In the genomic region with DNA sequence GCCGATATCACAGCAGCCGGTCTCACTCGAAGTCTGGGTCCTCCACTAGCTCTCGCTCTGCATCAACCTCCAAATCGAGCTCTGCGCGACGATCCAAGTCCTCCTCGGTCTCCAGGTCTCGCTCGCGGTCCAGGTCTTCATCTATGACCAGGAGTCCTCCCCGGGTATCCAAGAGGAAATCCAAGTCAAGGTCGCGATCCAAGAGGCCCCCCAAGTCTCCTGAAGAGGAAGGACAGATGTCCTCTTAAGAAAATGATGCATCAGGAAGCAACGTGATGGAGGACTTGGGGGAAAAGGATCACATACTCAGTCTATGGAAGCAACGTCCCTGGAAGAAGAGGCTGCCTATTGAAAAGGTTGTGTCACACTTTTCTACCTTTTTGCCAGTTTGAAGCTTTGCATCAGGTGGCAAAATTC, we compare ENCODE assay signal across 8 cellular contexts. TPM values are rescaled to one million over a fixed set of nuclear protein-coding genes. Genes with fewer than 3 reads are reported as not detected.
DNase-seq lines count a peak whose midpoint lies in the region; ATAC-seq and TF ChIP-seq lines count a peak whose summit lies in the region.

No MANE protein-coding gene starts in this region.

- peaks cover 18% of the 10 kb centered on the region for H3K4me1 Mint-ChIP-seq in activated T-helper 2 cell treated with anti-CD3 and anti-CD28 coated beads, Interferon-gamma antibody, Interleukin-2, Interleukin-4, amounts not matched to agents 10 μg/mL and 5 μg/mL and 100 μg/mL, durations not matched to agents 14 hours and 24 hours and 36 hours (ENCODE audit: low read depth)

- H3K4me3 ChIP-seq in HL-60 (replicated peaks; ENCODE audit: insufficient read depth, low read length) = peak overlapping the region; percentile 81
- peak overlapping the region; percentile 62 to 92 (median 78) for H3K4me3 ChIP-seq in heart left ventricle
- H3K4me3 ChIP-seq in rectal smooth muscle tissue (ENCODE audit: low read length) = peak overlapping the region; percentile 86

- H3K4me1 ChIP-seq in heart left ventricle = peaks cover 3 to 24% (median 13%) of the 10 kb centered on the region in 12 donors
- H3K4me1 ChIP-seq in rectal smooth muscle tissue (ENCODE audit: control insufficient read depth, insufficient read depth, low read length) = peaks cover 8% of the 10 kb centered on the region

- DNase-seq in CD1c-positive myeloid dendritic cell (ENCODE audit: extremely low spot score) (peak; percentile 29), HL-60 (ENCODE audit: low read depth in 1 of 2, low spot score in 1 of 2) (no peak), heart left ventricle (peak in 2 of 5 donors; percentile 33 to 50), midbrain (lab: John Stamatoyannopoulos, UW) (no peak)
- DNase-seq in activated T-helper 2 cell treated with anti-CD3 and anti-CD28 coated beads, Interferon-gamma antibody, Interleukin-2, Interleukin-4, amounts not matched to agents 10 μg/mL and 5 μg/mL and 100 μg/mL, durations not matched to agents 14 hours and 24 hours and 36 hours (ENCODE audit: low spot score) = no peak
- DNase-seq in activated CD8-positive, alpha-beta memory T cell treated with anti-CD3 and anti-CD28 coated beads for 24 hours = no peak

- no peak for TF ChIP-seq CTCF in HL-60 (IDR thresholded peaks at IDR 0.05; ENCODE audit: insufficient read depth, low read length)
- TF ChIP-seq CTCF in heart left ventricle (IDR thresholded peaks at IDR 0.05) = no peak

- H3K36me3 ChIP-seq in heart left ventricle (peaks cover 0 to 8% (median 0%) of the 10 kb centered on the region in 9 donors), rectal smooth muscle tissue (ENCODE audit: control insufficient read depth, insufficient read depth, low read length) (no peaks in the 10 kb centered on the region)

- H3K27ac Mint-ChIP-seq in activated T-helper 2 cell treated with anti-CD3 and anti-CD28 coated beads, Interferon-gamma antibody, Interleukin-2, Interleukin-4, amounts not matched to agents 10 μg/mL and 5 μg/mL and 100 μg/mL, durations not matched to agents 14 hours and 24 hours and 36 hours = peak overlapping the region; percentile 93

- H3K9me3 ChIP-seq in heart left ventricle = no peaks in the 10 kb centered on the region

- no peak for TF ChIP-seq POLR2A in heart left ventricle (IDR thresholded peaks at IDR 0.05)

- peaks cover 10% of the 10 kb centered on the region for H3K27me3 Mint-ChIP-seq in activated T-helper 2 cell treated with anti-CD3 and anti-CD28 coated beads, Interferon-gamma antibody, Interleukin-2, Interleukin-4, amounts not matched to agents 10 μg/mL and 5 μg/mL and 100 μg/mL, durations not matched to agents 14 hours and 24 hours and 36 hours (ENCODE audit: low read depth)

- H3K27ac ChIP-seq in HL-60 (replicated peaks) (peak overlapping the region; percentile 93), heart left ventricle (peak overlapping the region; percentile 93 to 99 (median 96)), rectal smooth muscle tissue (ENCODE audit: low read depth, low read length) (peak overlapping the region; percentile 85)

- H3K36me3 Mint-ChIP-seq in activated T-helper 2 cell treated with anti-CD3 and anti-CD28 coated beads, Interferon-gamma antibody, Interleukin-2, Interleukin-4, amounts not matched to agents 10 μg/mL and 5 μg/mL and 100 μg/mL, durations not matched to agents 14 hours and 24 hours and 36 hours (ENCODE audit: low read depth) = peaks cover 21% of the 10 kb centered on the region

- H3K27me3 ChIP-seq in HL-60 (ENCODE audit: insufficient read depth, poor library complexity, severe bottlenecking) (no peaks in the 10 kb centered on the region), heart left ventricle (no peaks in the 10 kb centered on the region), rectal smooth muscle tissue (ENCODE audit: control insufficient read depth, insufficient read depth, low read length) (no peaks in the 10 kb centered on the region)

- intact Hi-C loops in activated T-helper 2 cell treated with anti-CD3 and anti-CD28 coated beads, Interferon-gamma antibody, Interleukin-2, Interleukin-4, amounts not matched to agents 10 μg/mL and 5 μg/mL and 100 μg/mL, durations not matched to agents 14 hours and 24 hours and 36 hours (cut with micrococcal nuclease) = loop anchor here (1.0 to 10.0 kb wide), 11 partner anchors 21 to 1326 kb away; a partner anchor contains a TSS
- intact Hi-C loops in heart left ventricle (cut with DNase I) = loop anchor here (1.0 to 10.0 kb wide), 14 partner anchors 21 to 699 kb away; a partner anchor contains a TSS

- H3K9me3 Mint-ChIP-seq in activated T-helper 2 cell treated with anti-CD3 and anti-CD28 coated beads, Interferon-gamma antibody, Interleukin-2, Interleukin-4, amounts not matched to agents 10 μg/mL and 5 μg/mL and 100 μg/mL, durations not matched to agents 14 hours and 24 hours and 36 hours = no peaks in the 10 kb centered on the region

- ATAC-seq in heart left ventricle = peak in 1 of 4 donors; percentile 10
- ATAC-seq in HG02938 (IDR thresholded peaks at IDR 0.05; ENCODE audit: unreplicated experiment) = no peak

- peak overlapping the region; percentile 91 for H3K4me3 Mint-ChIP-seq in activated T-helper 2 cell treated with anti-CD3 and anti-CD28 coated beads, Interferon-gamma antibody, Interleukin-2, Interleukin-4, amounts not matched to agents 10 μg/mL and 5 μg/mL and 100 μg/mL, durations not matched to agents 14 hours and 24 hours and 36 hours (ENCODE audit: low read depth)

- WGBS in heart left ventricle, 4 donors = 0 to 1% (median 0%) methylated on average over 16 to 17 of the region's 17 CpGs

- H3K9ac ChIP-seq in rectal smooth muscle tissue (ENCODE audit: low read length) = peak overlapping the region; percentile 78

RNA-seq across cellular contexts. Expression of a gene that starts 1.1 kb away (rescaled TPM):
- 43.5 and 50.3 TPM in 2 replicates for total RNA-seq in activated T-helper 2 cell treated with anti-CD3 and anti-CD28 coated beads, Interferon-gamma antibody, Interleukin-2, Interleukin-4, amounts not matched to agents 10 μg/mL and 5 μg/mL and 100 μg/mL, durations not matched to agents 14 hours and 24 hours and 36 hours
- total RNA-seq in heart left ventricle = 10 to 100 TPM; 20.0 to 26.5 (median 23.4) TPM
- polyA plus RNA-seq in heart left ventricle = 10 to 100 TPM; 20.0 to 22.1 TPM

RNA-seq across cellular contexts. Expression of a gene that starts 18.6 kb away (rescaled TPM):
- not detected in 2 replicates for total RNA-seq in activated T-helper 2 cell treated with anti-CD3 and anti-CD28 coated beads, Interferon-gamma antibody, Interleukin-2, Interleukin-4, amounts not matched to agents 10 μg/mL and 5 μg/mL and 100 μg/mL, durations not matched to agents 14 hours and 24 hours and 36 hours
- not detected for total RNA-seq in heart left ventricle
- polyA plus RNA-seq in heart left ventricle = not detected

RNA-seq across cellular contexts. Expression of a gene that starts 21.8 kb away (rescaled TPM):
- total RNA-seq in activated T-helper 2 cell treated with anti-CD3 and anti-CD28 coated beads, Interferon-gamma antibody, Interleukin-2, Interleukin-4, amounts not matched to agents 10 μg/mL and 5 μg/mL and 100 μg/mL, durations not matched to agents 14 hours and 24 hours and 36 hours = 33.7 and 34.9 TPM in 2 replicates
- 10 to 100 TPM in 8 of 9 donors, 1 to 10 TPM in 1; 9.7 to 28.5 (median 12.9) TPM for total RNA-seq in heart left ventricle
- 10 to 100 TPM in 1 of 2 donors, 1 to 10 TPM in 1; 4.0 to 11.6 TPM for polyA plus RNA-seq in heart left ventricle

RNA-seq across cellular contexts. Expression of a gene that starts 42.8 kb away (rescaled TPM):
- total RNA-seq in activated T-helper 2 cell treated with anti-CD3 and anti-CD28 coated beads, Interferon-gamma antibody, Interleukin-2, Interleukin-4, amounts not matched to agents 10 μg/mL and 5 μg/mL and 100 μg/mL, durations not matched to agents 14 hours and 24 hours and 36 hours = not detected in 2 replicates
- not detected for total RNA-seq in heart left ventricle
- polyA plus RNA-seq in heart left ventricle = not detected
